Comparison of ENCODE assay signal across 8 cellular contexts in the genomic region with DNA sequence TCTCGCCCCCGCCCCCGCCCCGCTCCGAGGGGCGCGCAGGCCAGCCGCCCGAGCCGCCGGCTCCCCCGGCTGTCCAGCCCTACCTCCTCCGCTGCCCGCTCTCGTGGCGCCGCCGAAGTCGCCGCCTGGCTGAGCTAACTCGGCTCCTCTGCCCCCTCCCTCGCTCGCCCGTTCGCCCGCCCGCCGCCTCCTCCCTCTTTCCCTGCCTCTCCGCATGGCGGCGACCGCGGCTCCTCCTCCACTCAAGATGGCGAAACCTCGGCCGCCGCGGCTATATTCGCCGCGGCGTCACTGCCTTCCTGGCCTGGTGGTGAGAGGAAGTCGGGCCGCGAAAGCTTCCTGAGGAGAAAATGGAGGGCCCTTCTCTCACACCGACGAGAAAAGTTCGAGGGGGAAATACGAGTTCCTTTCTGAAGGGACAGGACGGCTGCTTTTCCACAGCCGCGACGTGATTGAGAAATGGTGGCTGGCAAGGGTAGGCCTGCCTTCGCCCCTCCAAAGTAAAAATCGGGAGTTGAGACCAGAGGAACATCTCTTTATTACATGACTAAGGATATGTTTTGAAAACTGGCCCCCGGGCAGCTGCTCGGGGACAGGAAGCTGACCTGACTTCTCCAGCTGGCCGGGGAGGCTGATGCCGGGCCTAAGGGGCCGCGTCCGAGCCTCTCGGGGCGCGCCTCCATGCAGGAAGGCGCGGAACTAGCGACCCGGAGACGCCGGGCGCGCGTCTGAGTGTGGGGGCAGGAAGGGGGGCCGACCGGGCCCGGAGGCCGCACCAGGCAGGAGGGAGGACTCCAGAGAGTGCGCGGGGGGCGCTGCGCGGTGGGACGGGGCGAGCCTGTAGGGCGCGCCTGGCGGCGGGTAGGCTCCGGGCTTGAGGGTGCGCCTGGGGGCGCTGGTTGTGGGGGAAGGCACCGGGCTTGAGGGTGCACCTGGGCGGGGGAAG. TPM values are rescaled to one million over a fixed set of nuclear protein-coding genes. Genes with fewer than 3 reads are reported as not detected.
DNase-seq lines count a peak whose midpoint lies in the region; ATAC-seq, FAIRE-seq and TF ChIP-seq lines count a peak whose summit lies in the region.

A gene with protein sequence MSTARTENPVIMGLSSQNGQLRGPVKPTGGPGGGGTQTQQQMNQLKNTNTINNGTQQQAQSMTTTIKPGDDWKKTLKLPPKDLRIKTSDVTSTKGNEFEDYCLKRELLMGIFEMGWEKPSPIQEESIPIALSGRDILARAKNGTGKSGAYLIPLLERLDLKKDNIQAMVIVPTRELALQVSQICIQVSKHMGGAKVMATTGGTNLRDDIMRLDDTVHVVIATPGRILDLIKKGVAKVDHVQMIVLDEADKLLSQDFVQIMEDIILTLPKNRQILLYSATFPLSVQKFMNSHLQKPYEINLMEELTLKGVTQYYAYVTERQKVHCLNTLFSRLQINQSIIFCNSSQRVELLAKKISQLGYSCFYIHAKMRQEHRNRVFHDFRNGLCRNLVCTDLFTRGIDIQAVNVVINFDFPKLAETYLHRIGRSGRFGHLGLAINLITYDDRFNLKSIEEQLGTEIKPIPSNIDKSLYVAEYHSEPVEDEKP (minus strand): TSS at position 150 of the 946 bp plus-strand sequence. CDS start 4,913 bp downstream, outside the sequence.

- peak within 1 kb of the TSS; percentile 99 for H3K4me3 ChIP-seq in WERI-Rb-1 (ENCODE audit: low read depth, low read length)
- peak within 1 kb of the TSS; percentile 98 for H3K4me3 ChIP-seq in iPS-20b (ENCODE audit: low read length)
- peak within 1 kb of the TSS; percentile 93 to 97 (median 95) for H3K4me3 ChIP-seq in skeletal muscle tissue (ENCODE audit: low read length in 3 of 3)

- in situ Hi-C loops in T47D (cut with HindIII; ENCODE audit: low pct_unique_long_range_greater_than_20kb, low sequenced_read_pairs), result no loop called here

- H3K4me1 ChIP-seq in iPS-20b (ENCODE audit: insufficient read depth, low read length), result peaks cover 9% of the 10 kb centered on the region
- H3K4me1 ChIP-seq in skeletal muscle tissue (ENCODE audit: control insufficient read depth in 3 of 3, insufficient read depth in 3 of 3, low read length in 3 of 3), result peaks cover 10 to 12% (median 10%) of the 10 kb centered on the region in 3 donors

- ATAC-seq in HG03039 (IDR thresholded peaks at IDR 0.05; ENCODE audit: unreplicated experiment) (peak; percentile 49), HG02938 (IDR thresholded peaks at IDR 0.05; ENCODE audit: unreplicated experiment) (no peak)

- FAIRE-seq in GM12891 (lab: Jason Lieb, UNC), result peak; percentile 84

- TF ChIP-seq CTCF in WERI-Rb-1 (IDR thresholded peaks at IDR 0.05; ENCODE audit: low read depth, low read length), result peak; percentile 59

- DNase-seq in GM12891 (ENCODE audit: insufficient read length, low spot score) (peak; percentile 68), NCI-H2171 (lab: John Stamatoyannopoulos, UW) (peak; percentile 65), WERI-Rb-1 (peak; percentile 93), T47D (ENCODE audit: low read depth in 1 of 2, low spot score in 1 of 2) (peak; percentile 92)

- H3K9ac ChIP-seq in iPS-20b (ENCODE audit: low read depth, low read length) (peak within 1 kb of the TSS; percentile 100), skeletal muscle tissue (ENCODE audit: low read depth in 1 of 3, low read length in 3 of 3) (peak within 1 kb of the TSS; percentile 98 to 99 (median 99))

- peak; percentile 46; the same call in 1 of the 2 replicates for TF ChIP-seq POLR2A in GM12891 (IDR thresholded peaks at IDR 0.05; ENCODE audit: low read depth, low read length)

- H3K36me3 ChIP-seq in WERI-Rb-1 (peaks cover 14% of the 10 kb centered on the region), iPS-20b (ENCODE audit: insufficient read depth, low read depth, low read length) (peaks cover 6% of the 10 kb centered on the region), skeletal muscle tissue (ENCODE audit: control insufficient read depth in 3 of 3, insufficient read depth in 3 of 3, low read length in 3 of 3) (peaks cover 0 to under 1% (median 0%) of the 10 kb centered on the region in 3 donors)

- H3K27me3 ChIP-seq in WERI-Rb-1 (ENCODE audit: insufficient read depth, low read depth, severe bottlenecking) (no peaks in the 10 kb centered on the region), iPS-20b (ENCODE audit: insufficient read depth, low read length) (no peaks in the 10 kb centered on the region), skeletal muscle tissue (ENCODE audit: control insufficient read depth in 3 of 3, insufficient read depth in 3 of 3, low read length in 3 of 3) (no peaks in the 10 kb centered on the region)

- H3K27ac ChIP-seq in WERI-Rb-1, result peak within 1 kb of the TSS; percentile 100
- peak within 1 kb of the TSS; percentile 100 for H3K27ac ChIP-seq in iPS-20b (ENCODE audit: low read length)
- H3K27ac ChIP-seq in skeletal muscle tissue (ENCODE audit: low read depth, low read length), result peak within 1 kb of the TSS; percentile 100

- no peaks in the 10 kb centered on the region for H3K9me3 ChIP-seq in WERI-Rb-1 (ENCODE audit: severe bottlenecking)
- no peaks in the 10 kb centered on the region for H3K9me3 ChIP-seq in iPS-20b (ENCODE audit: insufficient read depth, low read depth, low read length)
- no peaks in the 10 kb centered on the region for H3K9me3 ChIP-seq in skeletal muscle tissue (ENCODE audit: control insufficient read depth in 3 of 3, low read length in 3 of 3)

TF ChIP-seq in GM12891, 5 proteins besides CTCF, POLR2A, EP300 and RAD21:
- TF ChIP-seq SPI1 (IDR thresholded peaks at IDR 0.05; ENCODE audit: low read depth, low read length) (peak; percentile 17; the same call in 1 of the 2 replicates), POLR2AphosphoS5 (IDR thresholded peaks at IDR 0.05; ENCODE audit: low read depth, low read length) (0 out of 2 replicates have a peak, but pooled peaks have one; percentile 0), PAX5 (IDR thresholded peaks at IDR 0.05; ENCODE audit: insufficient read depth, low read length, severe bottlenecking) (peak; percentile 21), TAF1 (IDR thresholded peaks at IDR 0.05; ENCODE audit: low read depth, low read length) (peak; percentile 99), POU2F2 (IDR thresholded peaks at IDR 0.05; ENCODE audit: low read depth, low read length) (no peak)

RNA-seq across cellular contexts. Expression of the gene that starts here (rescaled TPM):
- 27.3 TPM for polyA plus RNA-seq in GM12891 (2012; ENCODE audit: low read depth, missing spikeins)
- total RNA-seq in skeletal muscle tissue, result 103 TPM
